Comparison of ENCODE assay signal across 23 cellular contexts in the genomic region with DNA sequence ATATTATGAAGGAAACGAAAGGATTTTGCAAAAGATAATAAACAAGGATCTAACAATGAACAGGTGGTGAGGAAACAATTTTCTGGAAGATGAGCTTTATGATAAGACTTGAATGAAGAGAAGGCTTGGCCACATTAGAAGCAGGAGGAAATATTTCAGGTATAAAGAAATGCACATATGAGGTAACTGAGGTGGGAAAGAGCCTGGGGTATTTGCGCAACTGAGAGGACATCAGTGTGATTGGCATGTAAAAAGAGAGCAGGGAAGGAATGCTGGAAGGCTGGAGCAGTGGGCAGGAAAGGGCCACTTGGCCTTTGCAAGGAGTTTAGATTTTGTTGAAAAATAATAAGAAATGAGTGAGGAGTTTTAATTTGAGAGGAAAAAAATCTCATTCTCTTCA.
"Had no signal": no experiment of that assay in that cellular context is flagged by ENCODE, and none has a peak within 500 bp of the region (broad histone marks: within the 10 kb centered on the region; RNA-seq: fewer than 3 reads in every experiment).

No MANE protein-coding gene starts in this region.

- H3K9me3 ChIP-seq: esophagus squamous epithelium, left lung, lower lobe of right lung had no signal

- H3K27me3 ChIP-seq: esophagus squamous epithelium, gastrocnemius medialis, heart right ventricle, left lung had no signal

- DNase-seq: cortex of kidney; effector CD8-positive, alpha-beta T cell; effector memory CD8-positive, alpha-beta T cell; endodermal cell; erythroblast; esophagus squamous epithelium; foreskin fibroblast; foreskin melanocyte; gastrocnemius medialis; glutamatergic neuron; head of caudate nucleus; heart right ventricle; hippocampal formation; left cardiac atrium; left lung; left ventricle myocardium superior; lower lobe of right lung; mesenchymal stem cell; mucosa of descending colon; naive B cell; naive thymus-derived CD8-positive, alpha-beta T cell had no signal

- H3K36me3 ChIP-seq: esophagus squamous epithelium, gastrocnemius medialis, heart right ventricle, left lung, lower lobe of right lung had no signal

- ATAC-seq: effector memory CD8-positive, alpha-beta T cell; esophagus mucosa; gastrocnemius medialis; heart right ventricle; left cardiac atrium; left lung; left ventricle myocardium superior; lower lobe of right lung; mucosa of descending colon; naive thymus-derived CD8-positive, alpha-beta T cell had no signal

- H3K4me3 ChIP-seq: esophagus squamous epithelium, gastrocnemius medialis, heart right ventricle, left lung, lower lobe of right lung, mucosa of descending colon had no signal

- H3K4me1 ChIP-seq: esophagus squamous epithelium, gastrocnemius medialis, heart right ventricle, left lung, lower lobe of right lung had no signal

- H3K27ac ChIP-seq: epithelial cell of prostate, esophagus squamous epithelium, gastrocnemius medialis, heart right ventricle, left lung, lower lobe of right lung had no signal
